Comparison of ENCODE assay signal across 27 cellular contexts in the genomic region with DNA sequence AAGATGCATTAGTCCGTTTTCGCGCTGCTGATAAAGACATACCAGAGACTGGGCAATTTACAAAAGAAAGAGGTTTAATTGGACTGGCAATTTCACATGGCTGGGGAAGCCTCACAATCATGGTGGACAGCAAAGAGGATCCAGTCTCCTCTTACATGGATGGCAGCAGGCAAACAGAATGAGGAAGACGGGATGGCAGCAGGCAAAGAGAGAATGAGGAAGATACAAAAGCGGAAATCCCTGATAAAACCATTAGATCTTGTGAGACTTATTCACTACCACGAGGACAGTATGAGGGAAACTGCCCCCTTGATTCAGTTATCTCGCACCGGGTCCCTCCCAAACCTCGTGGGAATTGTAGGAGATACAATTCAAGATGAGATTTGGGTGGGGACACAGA.
"Had no signal": no experiment of that assay in that cellular context is flagged by ENCODE, and none has a peak within 500 bp of the region (broad histone marks: within the 10 kb centered on the region; RNA-seq: fewer than 3 reads in every experiment).

No MANE protein-coding gene starts in this region.

- H3K27ac Mint-ChIP-seq: stimulated activated naive B cell treated with anti-CD40 and anti-IgM and Interleukin-4, amounts not matched to agents 10 μg/mL and 1 μg/mL and 100 μg/mL, for 72 hours; stimulated activated naive CD8-positive, alpha-beta T cell treated with anti-CD3 and anti-CD28 coated beads, Interleukin-15, amount 100 ng/mL, for 72 hours; type B pancreatic cell had no signal

- H3K27me3 ChIP-seq: heart right ventricle, hepatocyte, left lung, pancreas, tibial nerve, uterus had no signal

- H3K4me3 Mint-ChIP-seq: naive thymus-derived CD8-positive, alpha-beta T cell; stimulated activated naive B cell treated with anti-CD40 and anti-IgM and Interleukin-4, amounts not matched to agents 10 μg/mL and 1 μg/mL and 100 μg/mL, for 72 hours; stimulated activated naive CD8-positive, alpha-beta T cell treated with anti-CD3 and anti-CD28 coated beads, Interleukin-15, amount 100 ng/mL, for 72 hours; type B pancreatic cell had no signal

- H3K4me1 ChIP-seq: pancreas, prostate gland, tibial nerve, uterus had no signal

- H3K36me3 ChIP-seq: lower lobe of right lung, pancreas, prostate gland, uterus had no signal

- ATAC-seq: heart right ventricle; left colon; left lung; lower lobe of right lung; naive thymus-derived CD8-positive, alpha-beta T cell; pancreas; right cardiac atrium; sciatic nerve; stimulated activated naive B cell treated with anti-CD40 and anti-IgM and Interleukin-4, amounts not matched to agents 10 μg/mL and 1 μg/mL and 100 μg/mL, for 72 hours; stimulated activated naive CD8-positive, alpha-beta T cell treated with anti-CD3 and anti-CD28 coated beads, Interleukin-15, amount 100 ng/mL, for 72 hours had no signal

- H3K9me3 ChIP-seq: heart right ventricle, left lung, lower lobe of right lung, pancreas, prostate gland, tibial nerve, uterus had no signal

- H3K9me3 Mint-ChIP-seq: naive thymus-derived CD8-positive, alpha-beta T cell; stimulated activated naive B cell treated with anti-CD40 and anti-IgM and Interleukin-4, amounts not matched to agents 10 μg/mL and 1 μg/mL and 100 μg/mL, for 72 hours; stimulated activated naive CD8-positive, alpha-beta T cell treated with anti-CD3 and anti-CD28 coated beads, Interleukin-15, amount 100 ng/mL, for 72 hours; type B pancreatic cell had no signal

- H3K27me3 Mint-ChIP-seq: naive thymus-derived CD8-positive, alpha-beta T cell; stimulated activated naive CD8-positive, alpha-beta T cell treated with anti-CD3 and anti-CD28 coated beads, Interleukin-15, amount 100 ng/mL, for 72 hours had no signal

- DNase-seq: heart right ventricle; kidney; left colon; left lung; lower lobe of right lung; mammary epithelial cell; mesenchymal stem cell; naive thymus-derived CD8-positive, alpha-beta T cell; nucleus accumbens; pancreas; posterior cingulate gyrus; retina; right cardiac atrium; stimulated activated CD4-positive, alpha-beta T cell treated with anti-CD3 and anti-CD28 coated beads, Interleukin-12 subunit alpha, Interleukin-12 subunit beta, amount 100 ng/mL, for 4 hours; stimulated activated CD4-positive, alpha-beta T cell treated with anti-CD3 and anti-CD28 coated beads, Interleukin-15, amount 100 ng/mL, for 24 hours; stimulated activated CD4-positive, alpha-beta T cell treated with anti-CD3 and anti-CD28 coated beads, Interleukin-2, amount 100 ng/mL, for 24 hours; stimulated activated CD4-positive, alpha-beta T cell treated with anti-CD3 and anti-CD28 coated beads, Interleukin-4, amount 100 ng/mL, for 1 hour; stimulated activated naive B cell treated with anti-CD40 and anti-IgM and Interleukin-4, amounts not matched to agents 10 μg/mL and 1 μg/mL and 100 μg/mL, for 72 hours; stimulated activated naive CD8-positive, alpha-beta T cell treated with anti-CD3 and anti-CD28 coated beads, Interleukin-15, amount 100 ng/mL, for 72 hours; substantia nigra; uterus had no signal

- H3K4me3 ChIP-seq: heart right ventricle, hepatocyte, left lung, lower lobe of right lung, pancreas, prostate gland, skin epidermis, tibial nerve, uterus had no signal

- H3K27ac ChIP-seq: heart right ventricle, hepatocyte, left lung, lower lobe of right lung, pancreas, prostate gland, skin epidermis, tibial nerve, uterus had no signal
